Comparison of ENCODE assay signal across 10 cellular contexts in genomic region chr3:29283297-29283681, GRCh38. TPM values are rescaled to one million over a fixed set of nuclear protein-coding genes. Genes with fewer than 3 reads are reported as not detected.
A peak's percentile ranks its signal among the peaks of the same experiment; 100 is the strongest.
DNase-seq lines count a peak whose midpoint lies in the region; ATAC-seq, FAIRE-seq and TF ChIP-seq lines count a peak whose summit lies in the region.
"Had no signal": no experiment of that assay in that cellular context is flagged by ENCODE, and none has a peak within 500 bp of the region (broad histone marks: within the 10 kb centered on the region; RNA-seq: fewer than 3 reads in every experiment).

No MANE protein-coding gene starts in this region.

- H3K27ac Mint-ChIP-seq in astrocyte (ENCODE audit: unreplicated experiment) = peak overlapping the region; percentile 90

- WGBS in right lobe of liver (ENCODE audit: insufficient coverage, low coverage, low lambda C conversion rate, missing lambda C conversion rate) = 42% methylated on average over 3 of the region's 3 CpGs
- WGBS in upper lobe of left lung, 2 donors = 34 to 58% methylated on average over 3 of the region's 3 CpGs

- H3K27ac ChIP-seq in cardiac muscle cell (peak overlapping the region; percentile 95), astrocyte (ENCODE audit: low read depth, low read length) (peak overlapping the region; percentile 89), right lobe of liver (peak overlapping the region; percentile 60 to 64 (median 63)), upper lobe of left lung (peak overlapping the region; percentile 77 to 91 (median 87))

- intact Hi-C loops in left cardiac atrium (cut with DNase I) = loop anchor here in 1 of 2 donors (5.0 to 10.0 kb wide), 4 partner anchors 49 to 479 kb away; no protein-coding TSS in a partner anchor
- intact Hi-C loops in right lobe of liver (cut with DNase I) = no loop called here

- H3K4me2 ChIP-seq in astrocyte (ENCODE audit: low read length) = peak overlapping the region; percentile 97

- no peaks in the 10 kb centered on the region for H3K36me3 Mint-ChIP-seq in astrocyte (ENCODE audit: low read depth, unreplicated experiment)

- peak; percentile 37 to 46 for DNase-seq in cardiac muscle cell (ENCODE audit: low read depth in 1 of 2, low spot score in 1 of 2)
- no peak for DNase-seq in left cardiac atrium
- peak; percentile 15 for DNase-seq in astrocyte (ENCODE audit: low read depth)
- DNase-seq in right lobe of liver = no peak
- DNase-seq in upper lobe of left lung = no peak
- DNase-seq in NOMO-1 (lab: John Stamatoyannopoulos, UW; ENCODE audit: unreplicated experiment in 2 of 2) = no peak
- DNase-seq: DMS 273 treated with DMSO at 0.1 percent for 48 hours; naive thymus-derived CD4-positive, alpha-beta T cell had no signal

- no peak overlapping the region for H2AFZ ChIP-seq in astrocyte (ENCODE audit: low read depth, low read length)

- H3K4me1 Mint-ChIP-seq in astrocyte (ENCODE audit: low read depth, unreplicated experiment) = peaks cover 27% of the 10 kb centered on the region

- FAIRE-seq in astrocyte (lab: Jason Lieb, UNC) = peak; percentile 39

- peaks cover 81% of the 10 kb centered on the region for H3K79me2 ChIP-seq in astrocyte (ENCODE audit: insufficient read depth, low read length)

- no peaks in the 10 kb centered on the region for H3K9me3 Mint-ChIP-seq in astrocyte (ENCODE audit: unreplicated experiment)
- H3K9me3 Mint-ChIP-seq: naive thymus-derived CD4-positive, alpha-beta T cell had no signal

- TF ChIP-seq CTCF in cardiac muscle cell (IDR thresholded peaks at IDR 0.05; ENCODE audit: low read depth, low read length) (no peak), astrocyte (IDR thresholded peaks at IDR 0.05; ENCODE audit: insufficient read depth, low read depth, low read length) (no peak), right lobe of liver (IDR thresholded peaks at IDR 0.05) (no peak), upper lobe of left lung (IDR thresholded peaks at IDR 0.05) (no peak)

- H3K27me3 Mint-ChIP-seq in astrocyte (ENCODE audit: low read depth, unreplicated experiment) = no peaks in the 10 kb centered on the region

- H3K9ac ChIP-seq in astrocyte (ENCODE audit: low read length) = peak overlapping the region; percentile 95

- no peak for TF ChIP-seq EP300 in upper lobe of left lung (IDR thresholded peaks at IDR 0.05)

- peak overlapping the region; percentile 92 for H3K4me3 Mint-ChIP-seq in astrocyte (ENCODE audit: unreplicated experiment)

- no peak for ATAC-seq in left cardiac atrium
- no peak for ATAC-seq in right lobe of liver
- ATAC-seq in upper lobe of left lung (ENCODE audit: low FRiP score in 2 of 2) = no peak
- no peak for ATAC-seq in GM18867 (IDR thresholded peaks at IDR 0.05; ENCODE audit: unreplicated experiment)
- ATAC-seq in GM18907 (IDR thresholded peaks at IDR 0.05; ENCODE audit: unreplicated experiment) = no peak
- ATAC-seq: naive thymus-derived CD4-positive, alpha-beta T cell had no signal

- H3K9me3 ChIP-seq in cardiac muscle cell (ENCODE audit: low read depth) (no peaks in the 10 kb centered on the region), astrocyte (ENCODE audit: insufficient read depth, low read depth, low read length) (no peaks in the 10 kb centered on the region), right lobe of liver (no peaks in the 10 kb centered on the region), upper lobe of left lung (no peaks in the 10 kb centered on the region)

- TF ChIP-seq POLR2A in right lobe of liver (IDR thresholded peaks at IDR 0.05) = no peak
- TF ChIP-seq POLR2A in upper lobe of left lung (IDR thresholded peaks at IDR 0.05) = no peak

- H4K20me1 ChIP-seq in astrocyte (ENCODE audit: insufficient read depth, low read length) = peaks cover 3% of the 10 kb centered on the region

- H3K4me1 ChIP-seq in cardiac muscle cell (ENCODE audit: low read depth) (peaks cover 22% of the 10 kb centered on the region), astrocyte (ENCODE audit: insufficient read depth, low read length) (peaks cover 17% of the 10 kb centered on the region), right lobe of liver (no peaks in the 10 kb centered on the region), upper lobe of left lung (peaks cover 0 to 11% (median 3%) of the 10 kb centered on the region in 4 donors)

- H3K4me3 ChIP-seq in cardiac muscle cell (peak overlapping the region; percentile 54), astrocyte (ENCODE audit: insufficient read depth, low read depth, low read length) (peak overlapping the region; percentile 92), right lobe of liver (peak overlapping the region; percentile 25 to 46 (median 36)), upper lobe of left lung (peak overlapping the region; percentile 3 to 58 (median 48))

- H3K27me3 ChIP-seq in cardiac muscle cell (no peaks in the 10 kb centered on the region), astrocyte (ENCODE audit: insufficient read depth, low read length) (no peaks in the 10 kb centered on the region), right lobe of liver (peaks cover 0 to 9% of the 10 kb centered on the region in 2 donors), upper lobe of left lung (no peaks in the 10 kb centered on the region)

- H3K36me3 ChIP-seq in cardiac muscle cell (no peaks in the 10 kb centered on the region), astrocyte (ENCODE audit: insufficient read depth, low read length) (no peaks in the 10 kb centered on the region), right lobe of liver (no peaks in the 10 kb centered on the region), upper lobe of left lung (no peaks in the 10 kb centered on the region)

RNA-seq across cellular contexts. Expression of gene RBMS3, which starts 2.4 kb away (rescaled TPM):
- total RNA-seq in cardiac muscle cell = 17.5 and 20.8 TPM in 2 replicates
- polyA plus RNA-seq in cardiac muscle cell = 20.8 and 33.4 TPM in 2 replicates
- total RNA-seq in left cardiac atrium = 10 to 100 TPM; 40.7 to 53.2 TPM
- total RNA-seq in astrocyte = 32.3 and 33.0 TPM in 2 replicates
- 10 to 100 TPM in 2 of 6 experiments, 1 to 10 TPM in 4; 6.3 to 11.5 (median 8.3) TPM for total RNA-seq in right lobe of liver
- 100 to 1,000 TPM in 1 of 6 donors, 10 to 100 TPM in 5; 39.8 to 102 (median 57.2) TPM for total RNA-seq in upper lobe of left lung

Comparison
In these comparisons a context has a peak if more than half of its experiments do, and no peak if none do; other contexts are left out.
1. DNase-seq: peak in cardiac muscle cell (2 of 2) and astrocyte (single experiment); none in left cardiac atrium (single experiment), right lobe of liver (0 of 3), upper lobe of left lung (0 of 2) and NOMO-1 (0 of 2).
2. H3K4me3 ChIP-seq: peak in every context shown above with its lines; median percentile 92 in astrocyte; 54 in cardiac muscle cell; 48 in upper lobe of left lung; 36 in right lobe of liver.
3. Peak in every context shown above with its lines, with median percentiles within 50 percentile points of each other: H3K27ac ChIP-seq.